11 cellular contexts compared by ENCODE assay signal in genomic region chr7:13276977-13277376, GRCh38.
A peak's percentile ranks its signal among the peaks of the same experiment; 100 is the strongest.
DNase-seq lines count a peak whose midpoint lies in the region; ATAC-seq, FAIRE-seq and TF ChIP-seq lines count a peak whose summit lies in the region.
"Had no signal": no experiment of that assay in that cellular context is flagged by ENCODE, and none has a peak within 500 bp of the region (broad histone marks: within the 10 kb centered on the region; RNA-seq: fewer than 3 reads in every experiment).

No MANE protein-coding gene starts in this region.

- POLR2A ChIA-PET in HepG2 (lab: Yijun Ruan, JAX), result no interaction called here

- no peak for TF ChIP-seq CTCF in HepG2 (CRISPR knock-in tag; IDR thresholded peaks at IDR 0.05)
- TF ChIP-seq CTCF in right lobe of liver (IDR thresholded peaks at IDR 0.05), result peak in 1 of 4 donors; percentile 8
- peak; percentile 54; the same call in 1 of the 2 replicates for TF ChIP-seq CTCF in OCI-LY1 (IDR thresholded peaks at IDR 0.05; ENCODE audit: low read length)
- peak; percentile 78 for TF ChIP-seq CTCF in endothelial cell (IDR thresholded peaks at IDR 0.05; ENCODE audit: unreplicated experiment)

- no peaks in the 10 kb centered on the region for H3F3A ChIP-seq in OCI-LY1 (ENCODE audit: insufficient read depth, low read length)

- no peak overlapping the region for H2BK12ac ChIP-seq in neuronal stem cell (ENCODE audit: low read length)

- H2AK5ac ChIP-seq in neuronal stem cell (ENCODE audit: low read depth, low read length), result no peak overlapping the region

- H3K27ac Mint-ChIP-seq in endothelial cell (ENCODE audit: unreplicated experiment), result no peak overlapping the region
- H3K27ac Mint-ChIP-seq: effector memory CD8-positive, alpha-beta T cell had no signal

- H3K9ac ChIP-seq in HepG2 (ENCODE audit: insufficient read depth, low read depth, low read length) (no peak overlapping the region), OCI-LY1 (ENCODE audit: low read length) (no peak overlapping the region), neuronal stem cell (ENCODE audit: low read depth, low read length, poor library complexity) (no peak overlapping the region)

- no peak overlapping the region for H3K4me3 ChIP-seq in HepG2 (replicated peaks in 1 of 3; ENCODE audit: insufficient read depth in 1 of 3, low read depth in 2 of 3, low read length in 3 of 3)
- no peak overlapping the region for H3K4me3 ChIP-seq in right lobe of liver
- no peak overlapping the region for H3K4me3 ChIP-seq in OCI-LY1 (ENCODE audit: low read depth, low read length, poor library complexity, severe bottlenecking)
- H3K4me3 ChIP-seq in neuronal stem cell (ENCODE audit: low read length in 2 of 2), result no peak overlapping the region

- H4K91ac ChIP-seq in neuronal stem cell (ENCODE audit: low read depth, low read length, poor library complexity), result no peak overlapping the region

- H4K8ac ChIP-seq in neuronal stem cell (ENCODE audit: low read depth, low read length), result no peak overlapping the region

- no TSS peak for BruUV-seq in HepG2 (replicated peaks; lab: Mats Ljungman, UMichigan)

- CTCF ChIA-PET in HepG2 (lab: Yijun Ruan, JAX; ENCODE audit: low intra/inter-chr PET ratio, low total read pairs), result interaction anchor here (0.9 kb wide), 1 partner anchor 1415 kb away, joined by 3 read pairs; no protein-coding TSS in a partner anchor

- H3K36me3 ChIP-seq in HepG2 (replicated peaks in 1 of 2; ENCODE audit: control insufficient read depth in 1 of 2, insufficient read depth in 2 of 2, low read length in 2 of 2), result no peaks in the 10 kb centered on the region
- no peaks in the 10 kb centered on the region for H3K36me3 ChIP-seq in right lobe of liver
- no peaks in the 10 kb centered on the region for H3K36me3 ChIP-seq in OCI-LY1 (ENCODE audit: insufficient read depth, low read length)
- no peaks in the 10 kb centered on the region for H3K36me3 ChIP-seq in neuronal stem cell (replicated peaks in 1 of 2; ENCODE audit: control insufficient read depth in 2 of 2, insufficient read depth in 2 of 2, low read length in 2 of 2)

- no peak overlapping the region for H2BK5ac ChIP-seq in neuronal stem cell (ENCODE audit: low read length)

- H4K20me1 ChIP-seq in HepG2 (ENCODE audit: insufficient read depth, low read length) (no peaks in the 10 kb centered on the region), OCI-LY1 (ENCODE audit: insufficient read depth, low read length) (no peaks in the 10 kb centered on the region)

- no peaks in the 10 kb centered on the region for H3K9me3 Mint-ChIP-seq in endothelial cell (ENCODE audit: unreplicated experiment)
- H3K9me3 Mint-ChIP-seq: effector memory CD8-positive, alpha-beta T cell had no signal

- H3K27me3 ChIP-seq in HepG2 (ENCODE audit: control insufficient read depth in 1 of 2, insufficient read depth in 2 of 2, low read length in 2 of 2) (no peaks in the 10 kb centered on the region), right lobe of liver (no peaks in the 10 kb centered on the region), OCI-LY1 (ENCODE audit: insufficient read depth, low read length) (no peaks in the 10 kb centered on the region), neuronal stem cell (ENCODE audit: control insufficient read depth in 3 of 3, insufficient read depth in 3 of 3, low read depth in 1 of 3, low read length in 3 of 3) (no peaks in the 10 kb centered on the region)

- H3K4me1 Mint-ChIP-seq in endothelial cell (ENCODE audit: unreplicated experiment), result no peaks in the 10 kb centered on the region

- H3K4me3 Mint-ChIP-seq in endothelial cell (ENCODE audit: unreplicated experiment), result no peak overlapping the region
- H3K4me3 Mint-ChIP-seq: effector memory CD8-positive, alpha-beta T cell had no signal

- H3K14ac ChIP-seq in neuronal stem cell (ENCODE audit: low read length), result no peak overlapping the region

- no peak overlapping the region for H3K4ac ChIP-seq in neuronal stem cell (ENCODE audit: low read length)

- no peak for ATAC-seq in HepG2
- ATAC-seq in right lobe of liver, result no peak
- no peak for ATAC-seq in GM21367 (IDR thresholded peaks at IDR 0.05; ENCODE audit: unreplicated experiment)
- ATAC-seq: effector memory CD8-positive, alpha-beta T cell had no signal

- no peaks in the 10 kb centered on the region for H3K9me3 ChIP-seq in HepG2 (ENCODE audit: low read length)
- no peaks in the 10 kb centered on the region for H3K9me3 ChIP-seq in right lobe of liver
- H3K9me3 ChIP-seq in OCI-LY1 (ENCODE audit: low read length), result peaks cover 3% of the 10 kb centered on the region; the same call in 1 of the 2 replicates
- H3K9me3 ChIP-seq in neuronal stem cell (replicated peaks in 1 of 2; ENCODE audit: control insufficient read depth in 2 of 2, insufficient read depth in 1 of 2, low read depth in 1 of 2, low read length in 2 of 2), result peaks cover 2 to 5% of the 10 kb centered on the region in 2 donors

- no peak overlapping the region for H3K27ac ChIP-seq in HepG2 (ENCODE audit: extremely low read length, insufficient read depth, low read length)
- no peak overlapping the region for H3K27ac ChIP-seq in right lobe of liver
- H3K27ac ChIP-seq in OCI-LY1 (ENCODE audit: low read depth, low read length, poor library complexity, severe bottlenecking), result no peak overlapping the region
- H3K27ac ChIP-seq in neuronal stem cell (replicated peaks; ENCODE audit: low read length), result no peak overlapping the region

- TF ChIP-seq RAD21 in HepG2 (CRISPR knock-in tag; IDR thresholded peaks at IDR 0.05), result no peak

- no peak overlapping the region for H3K4me2 ChIP-seq in HepG2 (ENCODE audit: low read depth, low read length)
- H3K4me2 ChIP-seq in OCI-LY1 (ENCODE audit: low read length), result no peak overlapping the region
- no peak overlapping the region for H3K4me2 ChIP-seq in neuronal stem cell (ENCODE audit: insufficient read depth, low read length, poor library complexity, severe bottlenecking)

- no peaks in the 10 kb centered on the region for H3K27me3 Mint-ChIP-seq in endothelial cell (ENCODE audit: unreplicated experiment)

- no peak for DNase-seq in HepG2 (ENCODE audit: low spot score)
- DNase-seq in right lobe of liver, result no peak
- no peak for DNase-seq in endothelial cell (ENCODE audit: low spot score)
- DNase-seq in neuronal stem cell (ENCODE audit: low spot score), result no peak
- no peak for DNase-seq in AG08395 (ENCODE audit: low spot score)
- no peak for DNase-seq in superior temporal gyrus (ENCODE audit: extremely low spot score)
- DNase-seq: effector memory CD8-positive, alpha-beta T cell; NCI-H1417 treated with DMSO at 0.1 percent for 48 hours; trophoblast cell had no signal

- H3K36me3 Mint-ChIP-seq in endothelial cell (ENCODE audit: low read depth, unreplicated experiment), result no peaks in the 10 kb centered on the region

- no peaks in the 10 kb centered on the region for H3K79me2 ChIP-seq in HepG2 (ENCODE audit: insufficient read depth, low read length)
- H3K79me2 ChIP-seq in OCI-LY1 (ENCODE audit: insufficient read depth, low read length), result no peaks in the 10 kb centered on the region

- no peak overlapping the region for H3K18ac ChIP-seq in neuronal stem cell (ENCODE audit: low read length)

- no peaks in the 10 kb centered on the region for H3K4me1 ChIP-seq in HepG2 (ENCODE audit: insufficient read depth, low read length)
- H3K4me1 ChIP-seq in right lobe of liver, result no peaks in the 10 kb centered on the region
- H3K4me1 ChIP-seq in OCI-LY1 (ENCODE audit: insufficient read depth, low read length, severe bottlenecking), result peaks cover 16% of the 10 kb centered on the region
- H3K4me1 ChIP-seq in neuronal stem cell (ENCODE audit: control insufficient read depth in 2 of 2, insufficient read depth in 1 of 2, low read depth in 1 of 2, low read length in 2 of 2), result no peaks in the 10 kb centered on the region

- no peak for FAIRE-seq in HepG2 (lab: Jason Lieb, UNC)

- no peak overlapping the region for H2BK15ac ChIP-seq in neuronal stem cell (ENCODE audit: low read length)

- no peaks in the 10 kb centered on the region for H3K9me2 ChIP-seq in OCI-LY1 (ENCODE audit: low read depth, low read length)

- no peak overlapping the region for H3K23ac ChIP-seq in neuronal stem cell (ENCODE audit: low read depth, low read length, poor library complexity)

- H3K79me1 ChIP-seq in neuronal stem cell (ENCODE audit: low read depth, low read length), result no peaks in the 10 kb centered on the region

- TF ChIP-seq EP300 in HepG2 (IDR thresholded peaks at IDR 0.05; ENCODE audit: low read depth in 2 of 2, low read length in 2 of 2), result no peak
- TF ChIP-seq EP300 in HepG2 (CRISPR knock-in tag; IDR thresholded peaks at IDR 0.05; ENCODE audit: borderline replicate concordance), result no peak

- intact Hi-C loops in HepG2 (cut with micrococcal nuclease; ENCODE audit: unreplicated experiment), result no loop called here
- intact Hi-C loops in right lobe of liver (cut with DNase I), result no loop called here

- H2BK120ac ChIP-seq in neuronal stem cell (ENCODE audit: low read depth, low read length), result no peak overlapping the region

- in situ Hi-C loops in HepG2 (cut with HindIII; ENCODE audit: extremely low pct_ligation_motif_present, low pct_unique_long_range_greater_than_20kb), result loop anchor here (10.0 to 25.0 kb wide), 3 partner anchors 1185 to 1735 kb away; no protein-coding TSS in a partner anchor

- TF ChIP-seq POLR2A in HepG2 (IDR thresholded peaks at IDR 0.05; ENCODE audit: insufficient read depth in 1 of 2, low read depth in 2 of 2, low read length in 2 of 2) (no peak), right lobe of liver (IDR thresholded peaks at IDR 0.05) (no peak)

- H2AFZ ChIP-seq in HepG2 (ENCODE audit: low read length), result no peak overlapping the region
- no peak overlapping the region for H2AFZ ChIP-seq in OCI-LY1 (ENCODE audit: low read length)
- no peak overlapping the region for H2AFZ ChIP-seq in neuronal stem cell (ENCODE audit: low read length)

TF ChIP-seq in HepG2, 621 proteins besides CTCF, POLR2A, EP300 and RAD21:
- TF ChIP-seq ZNF816 (CRISPR knock-in tag; IDR thresholded peaks at IDR 0.05; ENCODE audit: borderline replicate concordance), result no peak
- no peak for TF ChIP-seq PRMT3 (CRISPR knock-in tag; IDR thresholded peaks at IDR 0.05; ENCODE audit: borderline replicate concordance, low read depth)
- no peak for TF ChIP-seq KLF16 (CRISPR knock-in tag; IDR thresholded peaks at IDR 0.05)
- peak; percentile 90 for TF ChIP-seq ZNF652 (CRISPR knock-in tag; IDR thresholded peaks at IDR 0.05; ENCODE audit: borderline replicate concordance, low read depth)
